1 cellular context compared by ENCODE assay signal in the genomic region with DNA sequence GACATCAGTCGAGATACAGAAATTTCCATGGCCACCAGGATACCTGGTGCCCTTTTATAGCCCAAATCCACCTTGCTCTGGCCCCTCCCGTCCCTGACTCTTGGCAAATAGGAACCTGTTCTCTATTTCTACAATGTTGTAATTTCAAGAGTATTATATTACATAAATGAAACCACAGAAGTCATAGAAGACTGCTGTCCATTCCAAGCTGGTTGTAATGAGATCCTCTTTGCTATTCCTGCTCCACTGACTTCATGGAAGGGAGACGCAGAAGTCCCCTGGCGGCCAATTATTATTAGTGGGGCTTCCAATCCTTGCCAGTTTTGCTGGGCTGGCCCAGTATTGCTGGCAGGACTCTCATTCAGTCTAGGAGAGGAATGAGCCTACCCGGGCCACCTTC.
TF ChIP-seq lines count a peak whose summit lies in the region.

No MANE protein-coding gene starts in this region.

TF ChIP-seq in SK-N-SH treated with all-trans-retinoic acid at 6 μM for 48 hours, 23 proteins besides CTCF, POLR2A, EP300 and RAD21 (continued from another document):
- TF ChIP-seq, protein P1, sequence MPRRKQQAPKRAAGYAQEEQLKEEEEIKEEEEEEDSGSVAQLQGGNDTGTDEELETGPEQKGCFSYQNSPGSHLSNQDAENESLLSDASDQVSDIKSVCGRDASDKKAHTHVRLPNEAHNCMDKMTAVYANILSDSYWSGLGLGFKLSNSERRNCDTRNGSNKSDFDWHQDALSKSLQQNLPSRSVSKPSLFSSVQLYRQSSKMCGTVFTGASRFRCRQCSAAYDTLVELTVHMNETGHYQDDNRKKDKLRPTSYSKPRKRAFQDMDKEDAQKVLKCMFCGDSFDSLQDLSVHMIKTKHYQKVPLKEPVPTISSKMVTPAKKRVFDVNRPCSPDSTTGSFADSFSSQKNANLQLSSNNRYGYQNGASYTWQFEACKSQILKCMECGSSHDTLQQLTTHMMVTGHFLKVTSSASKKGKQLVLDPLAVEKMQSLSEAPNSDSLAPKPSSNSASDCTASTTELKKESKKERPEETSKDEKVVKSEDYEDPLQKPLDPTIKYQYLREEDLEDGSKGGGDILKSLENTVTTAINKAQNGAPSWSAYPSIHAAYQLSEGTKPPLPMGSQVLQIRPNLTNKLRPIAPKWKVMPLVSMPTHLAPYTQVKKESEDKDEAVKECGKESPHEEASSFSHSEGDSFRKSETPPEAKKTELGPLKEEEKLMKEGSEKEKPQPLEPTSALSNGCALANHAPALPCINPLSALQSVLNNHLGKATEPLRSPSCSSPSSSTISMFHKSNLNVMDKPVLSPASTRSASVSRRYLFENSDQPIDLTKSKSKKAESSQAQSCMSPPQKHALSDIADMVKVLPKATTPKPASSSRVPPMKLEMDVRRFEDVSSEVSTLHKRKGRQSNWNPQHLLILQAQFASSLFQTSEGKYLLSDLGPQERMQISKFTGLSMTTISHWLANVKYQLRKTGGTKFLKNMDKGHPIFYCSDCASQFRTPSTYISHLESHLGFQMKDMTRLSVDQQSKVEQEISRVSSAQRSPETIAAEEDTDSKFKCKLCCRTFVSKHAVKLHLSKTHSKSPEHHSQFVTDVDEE (CRISPR knock-in tag; IDR thresholded peaks at IDR 0.05), result no peak
- TF ChIP-seq, protein P2, sequence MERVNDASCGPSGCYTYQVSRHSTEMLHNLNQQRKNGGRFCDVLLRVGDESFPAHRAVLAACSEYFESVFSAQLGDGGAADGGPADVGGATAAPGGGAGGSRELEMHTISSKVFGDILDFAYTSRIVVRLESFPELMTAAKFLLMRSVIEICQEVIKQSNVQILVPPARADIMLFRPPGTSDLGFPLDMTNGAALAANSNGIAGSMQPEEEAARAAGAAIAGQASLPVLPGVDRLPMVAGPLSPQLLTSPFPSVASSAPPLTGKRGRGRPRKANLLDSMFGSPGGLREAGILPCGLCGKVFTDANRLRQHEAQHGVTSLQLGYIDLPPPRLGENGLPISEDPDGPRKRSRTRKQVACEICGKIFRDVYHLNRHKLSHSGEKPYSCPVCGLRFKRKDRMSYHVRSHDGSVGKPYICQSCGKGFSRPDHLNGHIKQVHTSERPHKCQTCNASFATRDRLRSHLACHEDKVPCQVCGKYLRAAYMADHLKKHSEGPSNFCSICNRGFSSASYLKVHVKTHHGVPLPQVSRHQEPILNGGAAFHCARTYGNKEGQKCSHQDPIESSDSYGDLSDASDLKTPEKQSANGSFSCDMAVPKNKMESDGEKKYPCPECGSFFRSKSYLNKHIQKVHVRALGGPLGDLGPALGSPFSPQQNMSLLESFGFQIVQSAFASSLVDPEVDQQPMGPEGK (CRISPR knock-in tag; IDR thresholded peaks at IDR 0.05; ENCODE audit: borderline replicate concordance), result no peak
- no peak for TF ChIP-seq ZNF565 (CRISPR knock-in tag; conservative IDR thresholded peaks at IDR 0.05; ENCODE audit: low read depth)
- TF ChIP-seq RARB (CRISPR knock-in tag; IDR thresholded peaks at IDR 0.05), result no peak
